24 cellular contexts compared by ENCODE assay signal in genomic region chr11:1192741-1193325, GRCh38. TPM values are rescaled to one million over a fixed set of nuclear protein-coding genes. Genes with fewer than 3 reads are reported as not detected.
DNase-seq lines count a peak whose midpoint lies in the region; ATAC-seq lines count a peak whose summit lies in the region.
"Had no signal": no experiment of that assay in that cellular context is flagged by ENCODE, and none has a peak within 500 bp of the region (broad histone marks: within the 10 kb centered on the region; RNA-seq: fewer than 3 reads in every experiment).

No MANE protein-coding gene starts in this region.

- ATAC-seq in GM18517 (IDR thresholded peaks at IDR 0.05; ENCODE audit: unreplicated experiment): no peak
- ATAC-seq: activated CD8-positive, alpha-beta T cell treated with anti-CD3 and anti-CD28 coated beads, Interleukin-2, amount 10 ng/mL, durations not matched to agents 7 days and 5 days; body of pancreas; esophagus mucosa; GM12878; upper lobe of right lung had no signal

- peak; percentile 41 for DNase-seq in activated effector memory CD4-positive, alpha-beta T cell treated with anti-CD3 and anti-CD28 coated beads, Interleukin-2, amount 50 U/mL, for 16 hours
- no peak for DNase-seq in activated effector memory CD4-positive, alpha-beta T cell treated with Interleukin-2 at 50 U/mL for 16 hours
- peak; percentile 8 for DNase-seq in D341Med (ENCODE audit: low spot score)
- peak; percentile 3 for DNase-seq in iPS-NIHi11 (ENCODE audit: low spot score)
- peak; percentile 74 for DNase-seq in posterior vena cava (ENCODE audit: low spot score)
- no peak for DNase-seq in NCI-H1105 treated with DMSO at 0.1 percent for 48 hours (lab: John Stamatoyannopoulos, UW)
- no peak for DNase-seq in NAMALWA (ENCODE audit: low spot score)
- DNase-seq: activated CD8-positive, alpha-beta T cell treated with anti-CD3 and anti-CD28 coated beads, Interleukin-2, amount 10 ng/mL, durations not matched to agents 7 days and 5 days; activated T-cell treated with anti-CD3 and anti-CD28 coated beads, Interleukin-2, amount 50 U/mL, for 1 hour; BE2C; DMS79 treated with DMSO at 0.1 percent for 48 hours; effector memory CD4-positive, alpha-beta T cell; foreskin melanocyte; immature natural killer cell; NCI-H524; SJCRH30 had no signal

- intact Hi-C loops in posterior vena cava (cut with DNase I): no loop called here

RNA-seq across cellular contexts. Expression of gene MUC5B, which starts 30.0 kb away (rescaled TPM):
- under 1 TPM in 1 of 2 donors, not detected in 1; 0.69 TPM for total RNA-seq in posterior vena cava
- total RNA-seq: A673; activated CD8-positive, alpha-beta T cell treated with anti-CD3 and anti-CD28 coated beads, Interleukin-2, amount 10 ng/mL, durations not matched to agents 7 days and 5 days; lung microvascular endothelial cell; SJCRH30; skeletal muscle tissue had no signal

RNA-seq across cellular contexts. Expression of gene MUC5AC, which starts 35.1 kb away (rescaled TPM):
- not detected for total RNA-seq in posterior vena cava
- total RNA-seq: A673; activated CD8-positive, alpha-beta T cell treated with anti-CD3 and anti-CD28 coated beads, Interleukin-2, amount 10 ng/mL, durations not matched to agents 7 days and 5 days; esophagus mucosa; GM12878; lung microvascular endothelial cell; SJCRH30; upper lobe of right lung had no signal

Comparison
In these comparisons a context has a peak if more than half of its experiments do, and no peak if none do; other contexts are left out.
1. DNase-seq: peak in activated effector memory CD4-positive, alpha-beta T cell treated with anti-CD3 and anti-CD28 coated beads, Interleukin-2, amount 50 U/mL, for 16 hours (single experiment), D341Med (single experiment), iPS-NIHi11 (single experiment) and posterior vena cava (single experiment); none in activated effector memory CD4-positive, alpha-beta T cell treated with Interleukin-2 at 50 U/mL for 16 hours (single experiment), NCI-H1105 treated with DMSO at 0.1 percent for 48 hours (single experiment) and NAMALWA (single experiment).